In genomic region chr4:138473339-138473738, GRCh38 we compare ENCODE assay signal across 9 cellular contexts.
"Had no signal": no experiment of that assay in that cellular context is flagged by ENCODE, and none has a peak within 500 bp of the region (broad histone marks: within the 10 kb centered on the region; RNA-seq: fewer than 3 reads in every experiment).

No MANE protein-coding gene starts in this region.

- H3K27ac ChIP-seq: GM23248 had no signal

- H3K36me3 ChIP-seq: HAP-1 had no signal

- DNase-seq: GM23248, GOT3, H7, H9, HCEC 1CT, HFFc6 had no signal

- ATAC-seq: GM23338, HCT116 had no signal

- H2AFZ ChIP-seq: GM23248, GM23338 had no signal

- H3K4me1 ChIP-seq: HAP-1 had no signal

- H3K9ac ChIP-seq: GM23248 had no signal

- H3K4me3 ChIP-seq: GM23248, GM23338, HAP-1 had no signal

- H3K9me3 ChIP-seq: HAP-1 had no signal

- H3K4me2 ChIP-seq: GM23338 had no signal
